ENCODE assay signal across 27 cellular contexts in genomic region chr5:125112196-125112595, GRCh38.
DNase-seq lines count a peak whose midpoint lies in the region; ATAC-seq and TF ChIP-seq lines count a peak whose summit lies in the region.
"Had no signal": no experiment of that assay in that cellular context is flagged by ENCODE, and none has a peak within 500 bp of the region (broad histone marks: within the 10 kb centered on the region; RNA-seq: fewer than 3 reads in every experiment).

No MANE protein-coding gene starts in this region.

- no peak overlapping the region for H3K4me3 ChIP-seq in DND-41 (ENCODE audit: low read depth in 1 of 2, low read length in 2 of 2)
- H3K4me3 ChIP-seq in PC-9: no peak overlapping the region
- H3K4me3 ChIP-seq in choroid plexus epithelial cell (ENCODE audit: low read depth, low read length): no peak overlapping the region
- H3K4me3 ChIP-seq in testis: no peak overlapping the region
- H3K4me3 ChIP-seq: gastroesophageal sphincter had no signal

- TF ChIP-seq POLR2A in testis (IDR thresholded peaks at IDR 0.05): no peak

- H3K79me2 ChIP-seq in DND-41 (ENCODE audit: insufficient read depth, low read length) (no peaks in the 10 kb centered on the region), PC-9 (ENCODE audit: low read depth) (no peaks in the 10 kb centered on the region)

- H3K36me3 ChIP-seq in DND-41 (ENCODE audit: insufficient read depth, low read length) (no peaks in the 10 kb centered on the region), PC-9 (ENCODE audit: low read depth) (no peaks in the 10 kb centered on the region), testis (ENCODE audit: low read depth, missing control alignments) (no peaks in the 10 kb centered on the region)
- H3K36me3 ChIP-seq: gastroesophageal sphincter, WERI-Rb-1 had no signal

- H3K27ac ChIP-seq in DND-41 (ENCODE audit: low read length) (peak overlapping the region; percentile 68), PC-9 (no peak overlapping the region), testis (no peak overlapping the region)
- H3K27ac ChIP-seq: epithelial cell of prostate, gastroesophageal sphincter, WERI-Rb-1 had no signal

- TF ChIP-seq CTCF in DND-41 (IDR thresholded peaks at IDR 0.05; ENCODE audit: borderline replicate concordance, extremely low read depth, low read length, poor library complexity, severe bottlenecking) (no peak), PC-9 (conservative IDR thresholded peaks at IDR 0.05) (no peak), choroid plexus epithelial cell (conservative IDR thresholded peaks at IDR 0.05; ENCODE audit: low read depth, low read length) (no peak), testis (IDR thresholded peaks at IDR 0.05) (no peak)

- H3K4me1 ChIP-seq in DND-41 (ENCODE audit: insufficient read depth, low read length): peaks cover 29% of the 10 kb centered on the region
- peaks cover 11% of the 10 kb centered on the region for H3K4me1 ChIP-seq in PC-9 (replicated peaks; ENCODE audit: insufficient read depth)
- no peaks in the 10 kb centered on the region for H3K4me1 ChIP-seq in testis
- H3K4me1 ChIP-seq: gastroesophageal sphincter had no signal

- H3K9ac ChIP-seq in DND-41 (ENCODE audit: low read depth, low read length): no peak overlapping the region

- no peak overlapping the region for H3K4me2 ChIP-seq in DND-41 (ENCODE audit: insufficient read depth, low read length)
- peak overlapping the region; percentile 13 for H3K4me2 ChIP-seq in PC-9

- intact Hi-C loops in PC-9 (cut with micrococcal nuclease; ENCODE audit: unreplicated experiment) (no loop called here), testis (cut with DNase I; ENCODE audit: low total_unique reads) (no loop called here)

- H4K20me1 ChIP-seq in DND-41 (ENCODE audit: insufficient read depth, low read length): no peaks in the 10 kb centered on the region
- no peaks in the 10 kb centered on the region for H4K20me1 ChIP-seq in PC-9 (ENCODE audit: insufficient read depth)

- H3K9me3 ChIP-seq in DND-41 (ENCODE audit: insufficient read depth, low read length, severe bottlenecking) (no peaks in the 10 kb centered on the region), PC-9 (ENCODE audit: insufficient read depth, low read depth) (0 out of 2 replicates have a peak, but pooled peaks cover 5% of the 10 kb centered on the region), testis (no peaks in the 10 kb centered on the region)
- H3K9me3 ChIP-seq: gastroesophageal sphincter had no signal

- no peaks in the 10 kb centered on the region for H3K9me2 ChIP-seq in PC-9 (ENCODE audit: insufficient read depth)

- BruUV-seq in PC-9 (replicated peaks; lab: Mats Ljungman, UMichigan): no TSS peak

- no peaks in the 10 kb centered on the region for H3K27me3 ChIP-seq in DND-41 (ENCODE audit: insufficient read depth, low read length, poor library complexity)
- H3K27me3 ChIP-seq in PC-9 (ENCODE audit: insufficient read depth, low read depth): no peaks in the 10 kb centered on the region
- no peaks in the 10 kb centered on the region for H3K27me3 ChIP-seq in testis
- H3K27me3 ChIP-seq: gastroesophageal sphincter had no signal

- WGBS in testis, 2 donors: 94 to 100% methylated on average over 2 of the region's 2 CpGs

- POLR2A ChIA-PET in PC-9 (lab: Charles Lee; ENCODE audit: unreplicated experiment): no interaction called here

- ATAC-seq in DND-41 (ENCODE audit: insufficient read depth, low read depth): peak; percentile 91
- ATAC-seq in GM19023 (IDR thresholded peaks at IDR 0.05; ENCODE audit: unreplicated experiment): no peak
- ATAC-seq: gastroesophageal sphincter, left ventricle myocardium superior, natural killer cell had no signal

- CTCF ChIA-PET in PC-9 (lab: Charles Lee): no interaction called here

- H2AFZ ChIP-seq in DND-41 (ENCODE audit: low read depth, low read length) (peak overlapping the region; percentile 54; the same call in 1 of the 2 replicates), PC-9 (no peak overlapping the region)

- DNase-seq in DND-41: peak; percentile 43
- peak in 1 of 2 experiments; percentile 55 for DNase-seq in PC-9
- peak; percentile 49 for DNase-seq in choroid plexus epithelial cell (ENCODE audit: low read depth)
- DNase-seq in iris pigment epithelial cell (ENCODE audit: low read depth): peak; percentile 39
- DNase-seq in NCI-H2029 treated with DMSO at 0.1 percent for 48 hours (lab: John Stamatoyannopoulos, UW): no peak
- no peak for DNase-seq in testis
- no peak for DNase-seq in retina
- DNase-seq: activated CD4-positive, alpha-beta T cell treated with anti-CD3 and anti-CD28 coated beads for 48 hours; activated CD8-positive, alpha-beta memory T cell treated with anti-CD3 and anti-CD28 coated beads for 24 hours; activated gamma-delta T cell; activated naive CD8-positive, alpha-beta T cell treated with anti-CD3 and anti-CD28 coated beads, Interleukin-2, amount 10 ng/mL, durations not matched to agents 7 days and 5 days; DMS79 treated with DMSO at 0.1 percent for 48 hours; left ventricle myocardium superior; natural killer cell; NCI-H1417 treated with DMSO at 0.1 percent for 48 hours; NCI-H446 treated with DMSO at 0.1 percent for 48 hours; SHP77 treated with DMSO at 0.1 percent for 48 hours; small intestine; stimulated activated CD4-positive, alpha-beta T cell treated with anti-CD3 and anti-CD28 coated beads, Interleukin-1b, Interleukin-23, amount 100 ng/mL, for 48 hours; stimulated activated CD8-positive, alpha-beta memory T cell treated with anti-CD3 and anti-CD28 coated beads, Interleukin-4, amount 100 ng/mL, for 48 hours; SW 1271; T1000; trophoblast cell; WERI-Rb-1 had no signal

- no peaks in the 10 kb centered on the region for H3F3A ChIP-seq in PC-9 (ENCODE audit: insufficient read depth, low read depth)

Comparison
In these comparisons a context has a peak if more than half of its experiments do, and no peak if none do; other contexts are left out.
1. DNase-seq: peak in DND-41 (single experiment), choroid plexus epithelial cell (single experiment) and iris pigment epithelial cell (single experiment); none in NCI-H2029 treated with DMSO at 0.1 percent for 48 hours (single experiment), testis (single experiment) and retina (single experiment).